Comparison of ENCODE assay signal across 20 cellular contexts in genomic region chr2:200129756-200130462, GRCh38.
DNase-seq lines count a peak whose midpoint lies in the region; ATAC-seq and TF ChIP-seq lines count a peak whose summit lies in the region.
"Had no signal": no experiment of that assay in that cellular context is flagged by ENCODE, and none has a peak within 500 bp of the region (broad histone marks: within the 10 kb centered on the region; RNA-seq: fewer than 3 reads in every experiment).

No MANE protein-coding gene starts in this region.

- ATAC-seq in left lung = peak; percentile 81
- no peak for ATAC-seq in HG02763 (IDR thresholded peaks at IDR 0.05; ENCODE audit: unreplicated experiment)
- ATAC-seq: CD8-positive, alpha-beta T cell had no signal

- no peak overlapping the region for H3K27ac ChIP-seq in left lung
- H3K27ac ChIP-seq in smooth muscle cell (ENCODE audit: low read depth) = peak overlapping the region; percentile 81
- no peak overlapping the region for H3K27ac ChIP-seq in neural progenitor cell
- H3K27ac ChIP-seq: 22Rv1, BLaER1, HL-60, SJCRH30 had no signal

- H3K27me3 ChIP-seq in left lung (no peaks in the 10 kb centered on the region), smooth muscle cell (ENCODE audit: low read depth) (no peaks in the 10 kb centered on the region), neural progenitor cell (no peaks in the 10 kb centered on the region)
- H3K27me3 ChIP-seq: BLaER1, SJCRH30 had no signal

- H3K79me2 ChIP-seq in smooth muscle cell (ENCODE audit: low read depth) (no peaks in the 10 kb centered on the region), neural progenitor cell (ENCODE audit: low read depth) (no peaks in the 10 kb centered on the region)

- H3K4me2 ChIP-seq in smooth muscle cell = peak overlapping the region; percentile 37
- no peak overlapping the region for H3K4me2 ChIP-seq in neural progenitor cell
- H3K4me2 ChIP-seq: BLaER1 had no signal

- H2AFZ ChIP-seq in smooth muscle cell (ENCODE audit: low read depth) = peak overlapping the region; percentile 29
- no peak overlapping the region for H2AFZ ChIP-seq in neural progenitor cell (replicated peaks)

- no peaks in the 10 kb centered on the region for H4K20me1 ChIP-seq in smooth muscle cell (ENCODE audit: low read depth)
- no peaks in the 10 kb centered on the region for H4K20me1 ChIP-seq in neural progenitor cell (ENCODE audit: low read depth)
- H4K20me1 ChIP-seq: BLaER1 had no signal

- TF ChIP-seq CTCF in chondrocyte (IDR thresholded peaks at IDR 0.05) (no peak), left lung (IDR thresholded peaks at IDR 0.05) (no peak), smooth muscle cell (IDR thresholded peaks at IDR 0.05; ENCODE audit: borderline replicate concordance, insufficient read depth, poor library complexity, severe bottlenecking) (no peak), neural progenitor cell (IDR thresholded peaks at IDR 0.05) (no peak)

- DNase-seq in DMS79 treated with DMSO at 0.1 percent for 48 hours (lab: John Stamatoyannopoulos, UW) (peak; percentile 71), DMS79 (lab: John Stamatoyannopoulos, UW) (no peak), chondrocyte (ENCODE audit: low spot score) (no peak), left lung (no peak), smooth muscle cell (lab: John Stamatoyannopoulos, UW; ENCODE audit: unreplicated experiment) (no peak), cardiac septum (ENCODE audit: low spot score) (no peak), neural progenitor cell (ENCODE audit: low spot score) (no peak)
- DNase-seq: CD8-positive, alpha-beta T cell; DND-41; H9; KBM-7; NCI-H1048; NCI-H446 treated with DMSO at 0.1 percent for 48 hours; NK-92 treated with Interleukin-12 subunit alpha and Interleukin-12 subunit beta, amount 100 ng/mL, for 24 hours; RPMI8226; SJCRH30 had no signal

- no peaks in the 10 kb centered on the region for H3F3A ChIP-seq in smooth muscle cell (ENCODE audit: low read depth)
- no peaks in the 10 kb centered on the region for H3F3A ChIP-seq in neural progenitor cell (ENCODE audit: low read depth)

- H3K4me3 ChIP-seq in left lung (no peak overlapping the region), smooth muscle cell (no peak overlapping the region), neural progenitor cell (no peak overlapping the region)
- H3K4me3 ChIP-seq: BLaER1, SJCRH30 had no signal

- no peaks in the 10 kb centered on the region for H3K36me3 ChIP-seq in left lung
- H3K36me3 ChIP-seq in smooth muscle cell (ENCODE audit: low read depth) = no peaks in the 10 kb centered on the region
- no peaks in the 10 kb centered on the region for H3K36me3 ChIP-seq in neural progenitor cell
- H3K36me3 ChIP-seq: BLaER1, SJCRH30 had no signal

- H3K4me1 ChIP-seq in left lung = no peaks in the 10 kb centered on the region
- H3K4me1 ChIP-seq in smooth muscle cell (ENCODE audit: low read depth) = no peaks in the 10 kb centered on the region
- no peaks in the 10 kb centered on the region for H3K4me1 ChIP-seq in neural progenitor cell

- H3K4me3 Mint-ChIP-seq in chondrocyte (ENCODE audit: unreplicated experiment) (no peak overlapping the region), neural progenitor cell (no peak overlapping the region)
- H3K4me3 Mint-ChIP-seq: CD8-positive, alpha-beta T cell; H9 had no signal

- intact Hi-C loops in left lung (cut with DNase I) (no loop called here), cardiac septum (cut with DNase I) (no loop called here)

- H3K27ac Mint-ChIP-seq in chondrocyte (ENCODE audit: unreplicated experiment) (peak overlapping the region; percentile 74), neural progenitor cell (no peak overlapping the region)
- H3K27ac Mint-ChIP-seq: CD8-positive, alpha-beta T cell; H9 had no signal

- H3K27me3 Mint-ChIP-seq in chondrocyte (ENCODE audit: low read depth) (no peaks in the 10 kb centered on the region), neural progenitor cell (ENCODE audit: insufficient read depth, low read depth) (peaks cover 3% of the 10 kb centered on the region)

- H3K9ac ChIP-seq in smooth muscle cell (ENCODE audit: low read depth) (no peak overlapping the region), neural progenitor cell (no peak overlapping the region)
- H3K9ac ChIP-seq: BLaER1 had no signal

- WGBS in smooth muscle cell (ENCODE audit: low lambda C conversion rate) = 88% methylated on average over 2 of the region's 2 CpGs

- H3K9me3 ChIP-seq in left lung (no peaks in the 10 kb centered on the region), smooth muscle cell (replicated peaks; ENCODE audit: low read depth) (no peaks in the 10 kb centered on the region), neural progenitor cell (ENCODE audit: low read depth) (no peaks in the 10 kb centered on the region)

- no peaks in the 10 kb centered on the region for H3K9me3 Mint-ChIP-seq in chondrocyte (ENCODE audit: low read depth)
- peaks cover 18% of the 10 kb centered on the region for H3K9me3 Mint-ChIP-seq in neural progenitor cell
- H3K9me3 Mint-ChIP-seq: CD8-positive, alpha-beta T cell had no signal

- H3K36me3 Mint-ChIP-seq in chondrocyte (ENCODE audit: low read depth) = no peaks in the 10 kb centered on the region
- no peaks in the 10 kb centered on the region for H3K36me3 Mint-ChIP-seq in neural progenitor cell
- H3K36me3 Mint-ChIP-seq: CD8-positive, alpha-beta T cell had no signal

- H3K4me1 Mint-ChIP-seq in chondrocyte (ENCODE audit: low read depth) (peaks cover 75% of the 10 kb centered on the region), neural progenitor cell (peaks cover 9% of the 10 kb centered on the region)
